ENCODE assay signal across 20 cellular contexts in genomic region chr10:132245056-132245455, GRCh38.
"Had no signal": no experiment of that assay in that cellular context is flagged by ENCODE, and none has a peak within 500 bp of the region (broad histone marks: within the 10 kb centered on the region; RNA-seq: fewer than 3 reads in every experiment).

No MANE protein-coding gene starts in this region.

- H3K79me2 ChIP-seq: hepatocyte had no signal

- ATAC-seq: activated T-cell treated with anti-CD3 and anti-CD28 coated beads, Interleukin-2, amount 50 U/mL, for 72 hours; body of pancreas; left ventricle myocardium superior; sciatic nerve; stimulated activated naive B cell treated with anti-CD40 and anti-IgM and Interleukin-4, amounts not matched to agents 10 μg/mL and 1 μg/mL and 100 μg/mL, for 72 hours had no signal

- H3K4me2 ChIP-seq: hepatocyte, smooth muscle cell had no signal

- H3K9me3 ChIP-seq: body of pancreas, transverse colon, uterus had no signal

- DNase-seq: activated CD4-positive, alpha-beta memory T cell treated with anti-CD3 and anti-CD28 coated beads for 36 hours; activated CD4-positive, alpha-beta T cell treated with anti-CD3 and anti-CD28 coated beads for 48 hours; activated effector memory CD4-positive, alpha-beta T cell treated with Interleukin-2 at 50 U/mL for 16 hours; activated naive CD4-positive, alpha-beta T cell treated with anti-CD3 and anti-CD28 coated beads for 36 hours; activated T-cell treated with anti-CD3 and anti-CD28 coated beads, Interleukin-2, amount 50 U/mL, for 72 hours; body of pancreas; effector CD4-positive, alpha-beta T cell; erythroblast; foreskin fibroblast; left ventricle myocardium superior; mammary epithelial cell; nephron progenitor cell; occipital lobe; stimulated activated CD4-positive, alpha-beta T cell treated with anti-CD3 and anti-CD28 coated beads, Interleukin-15, amount 100 ng/mL, for 24 hours; stimulated activated naive B cell treated with anti-CD40 and anti-IgM and Interleukin-4, amounts not matched to agents 10 μg/mL and 1 μg/mL and 100 μg/mL, for 72 hours; transverse colon; uterus had no signal

- H3K27me3 ChIP-seq: body of pancreas, hepatocyte, transverse colon, uterus had no signal

- H3K27ac ChIP-seq: body of pancreas, hepatocyte, transverse colon, uterus had no signal

- H3K4me3 ChIP-seq: body of pancreas, hepatocyte, smooth muscle cell, transverse colon, uterus had no signal

- H3K36me3 ChIP-seq: transverse colon, uterus had no signal

- H3K4me1 ChIP-seq: uterus had no signal
